In the genomic region with DNA sequence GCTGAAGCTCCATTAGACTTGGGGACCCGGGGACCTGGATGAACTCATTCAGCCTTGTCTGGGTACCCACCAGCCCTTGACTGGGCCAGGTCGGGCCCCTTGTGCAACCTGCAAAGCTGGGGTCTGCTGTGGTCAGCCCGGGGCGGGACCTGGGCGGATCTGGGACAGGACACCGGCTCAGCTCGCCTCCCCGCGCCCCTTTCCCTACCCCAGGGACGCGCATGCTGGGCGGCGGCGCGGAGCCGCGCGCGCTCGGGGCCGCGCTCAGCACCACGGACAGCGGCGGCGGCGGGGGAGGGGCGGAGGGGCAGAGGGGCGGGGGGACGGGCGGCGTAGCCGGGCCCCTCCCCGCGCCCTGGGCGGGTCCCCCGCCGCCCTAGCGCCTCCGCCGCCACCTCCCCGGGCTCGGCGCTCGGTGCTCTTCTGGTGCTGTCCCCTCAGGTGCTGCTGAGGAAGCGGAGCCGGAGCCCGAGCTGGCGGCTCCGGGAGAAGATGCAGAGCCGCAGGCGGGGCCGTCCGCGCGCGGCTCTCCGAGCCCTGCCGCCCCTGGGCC, we compare ENCODE assay signal across 9 cellular contexts. TPM values are rescaled to one million over a fixed set of nuclear protein-coding genes. Genes with fewer than 3 reads are reported as not detected.
A peak's percentile ranks its signal among the peaks of the same experiment; 100 is the strongest.
DNase-seq lines count a peak whose midpoint lies in the region; ATAC-seq, FAIRE-seq and TF ChIP-seq lines count a peak whose summit lies in the region.
"Had no signal": no experiment of that assay in that cellular context is flagged by ENCODE, and none has a peak within 500 bp of the region (broad histone marks: within the 10 kb centered on the region; RNA-seq: fewer than 3 reads in every experiment).

No MANE protein-coding gene starts in this region.

- H3K4me3 ChIP-seq in PC-9: peak overlapping the region; percentile 45; the same call in 1 of the 2 replicates
- H3K4me3 ChIP-seq in fibroblast of villous mesenchyme (ENCODE audit: low read depth, low read length): peak overlapping the region; percentile 44
- peak overlapping the region; percentile 21 to 47 (median 32) for H3K4me3 ChIP-seq in pancreas

- H3K27me3 ChIP-seq in PC-9 (ENCODE audit: insufficient read depth, low read depth) (peaks cover 38% of the 10 kb centered on the region), pancreas (peaks cover 0 to 7% (median 0%) of the 10 kb centered on the region in 4 donors)

- H3K4me1 Mint-ChIP-seq in activated T-helper 1 cell treated with anti-CD3 and anti-CD28 coated beads, Interleukin-12 subunit alpha, Interleukin-12 subunit beta, Interleukin-2, Interleukin-4 antibody, amounts not matched to agents 30 ng/mL and 10 ng/mL and 1 ng/mL, durations not matched to agents 14 hours and 24 hours and 36 hours (ENCODE audit: low read depth): peaks cover 4% of the 10 kb centered on the region

- 0 out of 2 replicates have a peak, but pooled peaks cover 5% of the 10 kb centered on the region for H3K4me1 ChIP-seq in PC-9 (replicated peaks; ENCODE audit: insufficient read depth)
- peaks cover 0 to 8% (median 6%) of the 10 kb centered on the region in 3 donors for H3K4me1 ChIP-seq in pancreas

- no peaks in the 10 kb centered on the region for H3K36me3 ChIP-seq in PC-9 (ENCODE audit: low read depth)
- no peaks in the 10 kb centered on the region for H3K36me3 ChIP-seq in pancreas

- H3K27ac ChIP-seq in PC-9 (no peak overlapping the region), pancreas (no peak overlapping the region)

- no peaks in the 10 kb centered on the region for H4K20me1 ChIP-seq in PC-9 (ENCODE audit: insufficient read depth)

- no peaks in the 10 kb centered on the region for H3K27me3 Mint-ChIP-seq in activated T-helper 1 cell treated with anti-CD3 and anti-CD28 coated beads, Interleukin-12 subunit alpha, Interleukin-12 subunit beta, Interleukin-2, Interleukin-4 antibody, amounts not matched to agents 30 ng/mL and 10 ng/mL and 1 ng/mL, durations not matched to agents 14 hours and 24 hours and 36 hours (ENCODE audit: insufficient read depth)

- BruUV-seq in PC-9 (replicated peaks; lab: Mats Ljungman, UMichigan): no TSS peak

- ATAC-seq in pancreas (peak; percentile 57 to 88 (median 70)), GM21360 (IDR thresholded peaks at IDR 0.05; ENCODE audit: unreplicated experiment) (no peak)
- ATAC-seq in activated CD4-positive, CD25-positive, alpha-beta regulatory T cell treated with anti-CD3 and anti-CD28 coated beads, Interleukin-2, amount 50 U/mL, for 24 hours: no peak

- WGBS in pancreas, 2 donors: 3 to 8% methylated on average over 28 to 59 of the region's 59 CpGs

- no peak overlapping the region for H2AFZ ChIP-seq in PC-9

- H3K4me2 ChIP-seq in PC-9: peak overlapping the region; percentile 77; the same call in 1 of the 2 replicates

- FAIRE-seq in pancreas (lab: Jason Lieb, UNC): no peak

- POLR2A ChIA-PET in PC-9 (lab: Charles Lee; ENCODE audit: unreplicated experiment): no interaction called here

- H3K4me3 Mint-ChIP-seq in activated T-helper 1 cell treated with anti-CD3 and anti-CD28 coated beads, Interleukin-12 subunit alpha, Interleukin-12 subunit beta, Interleukin-2, Interleukin-4 antibody, amounts not matched to agents 30 ng/mL and 10 ng/mL and 1 ng/mL, durations not matched to agents 14 hours and 24 hours and 36 hours: no peak overlapping the region

- TF ChIP-seq CTCF in PC-9 (conservative IDR thresholded peaks at IDR 0.05) (no peak), fibroblast of villous mesenchyme (IDR thresholded peaks at IDR 0.05; ENCODE audit: insufficient read depth, low read depth, low read length) (no peak), pancreas (IDR thresholded peaks at IDR 0.05) (no peak)

- no peaks in the 10 kb centered on the region for H3K9me3 Mint-ChIP-seq in activated T-helper 1 cell treated with anti-CD3 and anti-CD28 coated beads, Interleukin-12 subunit alpha, Interleukin-12 subunit beta, Interleukin-2, Interleukin-4 antibody, amounts not matched to agents 30 ng/mL and 10 ng/mL and 1 ng/mL, durations not matched to agents 14 hours and 24 hours and 36 hours

- no peaks in the 10 kb centered on the region for H3K79me2 ChIP-seq in PC-9 (ENCODE audit: low read depth)

- H3K9me3 ChIP-seq in PC-9 (ENCODE audit: insufficient read depth, low read depth) (no peaks in the 10 kb centered on the region), pancreas (no peaks in the 10 kb centered on the region)

- H3F3A ChIP-seq in PC-9 (ENCODE audit: insufficient read depth, low read depth): no peaks in the 10 kb centered on the region

- DNase-seq in ELR (ENCODE audit: low read depth) (peak; percentile 54), PC-9 (no peak), fibroblast of villous mesenchyme (ENCODE audit: low read depth) (no peak), pancreas (peak in 4 of 6 donors; percentile 41 to 81 (median 62)), putamen (ENCODE audit: low spot score) (no peak)
- no peak for DNase-seq in activated T-helper 1 cell treated with anti-CD3 and anti-CD28 coated beads, Interleukin-12 subunit alpha, Interleukin-12 subunit beta, Interleukin-2, Interleukin-4 antibody, amounts not matched to agents 30 ng/mL and 10 ng/mL and 1 ng/mL, durations not matched to agents 14 hours and 24 hours and 36 hours (ENCODE audit: low spot score)
- DNase-seq: activated naive CD4-positive, alpha-beta T cell treated with anti-CD3 and anti-CD28 coated beads, Interleukin-2, amount 50 U/mL, for 16 hours had no signal

- intact Hi-C loops in PC-9 (cut with micrococcal nuclease; ENCODE audit: unreplicated experiment) (no loop called here), pancreas (cut with DNase I) (no loop called here)
- intact Hi-C loops in activated T-helper 1 cell treated with anti-CD3 and anti-CD28 coated beads, Interleukin-12 subunit alpha, Interleukin-12 subunit beta, Interleukin-2, Interleukin-4 antibody, amounts not matched to agents 30 ng/mL and 10 ng/mL and 1 ng/mL, durations not matched to agents 14 hours and 24 hours and 36 hours (cut with micrococcal nuclease): no loop called here

- no peak overlapping the region for H3K27ac Mint-ChIP-seq in activated T-helper 1 cell treated with anti-CD3 and anti-CD28 coated beads, Interleukin-12 subunit alpha, Interleukin-12 subunit beta, Interleukin-2, Interleukin-4 antibody, amounts not matched to agents 30 ng/mL and 10 ng/mL and 1 ng/mL, durations not matched to agents 14 hours and 24 hours and 36 hours

- no peaks in the 10 kb centered on the region for H3K9me2 ChIP-seq in PC-9 (ENCODE audit: insufficient read depth)

- H3K36me3 Mint-ChIP-seq in activated T-helper 1 cell treated with anti-CD3 and anti-CD28 coated beads, Interleukin-12 subunit alpha, Interleukin-12 subunit beta, Interleukin-2, Interleukin-4 antibody, amounts not matched to agents 30 ng/mL and 10 ng/mL and 1 ng/mL, durations not matched to agents 14 hours and 24 hours and 36 hours (ENCODE audit: low read depth): peaks cover 34% of the 10 kb centered on the region

- CTCF ChIA-PET in PC-9 (lab: Charles Lee): no interaction called here

RNA-seq across cellular contexts. Expression of a gene that starts 7.4 kb away (rescaled TPM):
- total RNA-seq in PC-9 (2021) (34.7 and 38.9 TPM in 2 replicates), fibroblast of villous mesenchyme (15.1 and 19.3 TPM in 2 replicates), pancreas (10 to 100 TPM in 2 of 6 donors, 1 to 10 TPM in 4; 6.6 to 10.8 (median 9.7) TPM)
- polyA plus RNA-seq in pancreas: 10 to 100 TPM; 16.9 to 29.0 TPM
- 56.7 and 59.1 TPM in 2 replicates for total RNA-seq in activated T-helper 1 cell treated with anti-CD3 and anti-CD28 coated beads, Interleukin-12 subunit alpha, Interleukin-12 subunit beta, Interleukin-2, Interleukin-4 antibody, amounts not matched to agents 30 ng/mL and 10 ng/mL and 1 ng/mL, durations not matched to agents 14 hours and 24 hours and 36 hours

RNA-seq across cellular contexts. Expression of a gene that starts 7.7 kb away (rescaled TPM):
- total RNA-seq in PC-9 (2021) (0.87 and 1.5 TPM in 2 replicates), fibroblast of villous mesenchyme (under 0.01 TPM in 2 replicates), pancreas (1 to 10 TPM in 5 of 6 donors, under 1 TPM in 1; 0.75 to 2.3 (median 1.3) TPM)
- polyA plus RNA-seq in pancreas: 1 to 10 TPM; 2.5 to 4.3 TPM
- total RNA-seq in activated T-helper 1 cell treated with anti-CD3 and anti-CD28 coated beads, Interleukin-12 subunit alpha, Interleukin-12 subunit beta, Interleukin-2, Interleukin-4 antibody, amounts not matched to agents 30 ng/mL and 10 ng/mL and 1 ng/mL, durations not matched to agents 14 hours and 24 hours and 36 hours: 228 and 238 TPM in 2 replicates

RNA-seq across cellular contexts. Expression of a gene that starts 8.1 kb away (rescaled TPM):
- total RNA-seq in PC-9 (2021) (4.4 and 8.1 TPM in 2 replicates), fibroblast of villous mesenchyme (0.97 and 2.6 TPM in 2 replicates), pancreas (10 to 100 TPM in 4 of 6 donors, 1 to 10 TPM in 2; 8.6 to 18.2 (median 15.7) TPM)
- polyA plus RNA-seq in pancreas: 10 to 100 TPM; 11.6 to 14.3 TPM
- 13.4 and 16.1 TPM in 2 replicates for total RNA-seq in activated T-helper 1 cell treated with anti-CD3 and anti-CD28 coated beads, Interleukin-12 subunit alpha, Interleukin-12 subunit beta, Interleukin-2, Interleukin-4 antibody, amounts not matched to agents 30 ng/mL and 10 ng/mL and 1 ng/mL, durations not matched to agents 14 hours and 24 hours and 36 hours

RNA-seq across cellular contexts. Expression of a gene that starts 13.9 kb away (rescaled TPM):
- total RNA-seq in PC-9 (2021) (20.8 and 21.6 TPM in 2 replicates), fibroblast of villous mesenchyme (10.0 and 11.2 TPM in 2 replicates), pancreas (10 to 100 TPM; 24.3 to 60.1 (median 44.2) TPM)
- 100 to 1,000 TPM; 150 to 171 TPM for polyA plus RNA-seq in pancreas
- total RNA-seq in activated T-helper 1 cell treated with anti-CD3 and anti-CD28 coated beads, Interleukin-12 subunit alpha, Interleukin-12 subunit beta, Interleukin-2, Interleukin-4 antibody, amounts not matched to agents 30 ng/mL and 10 ng/mL and 1 ng/mL, durations not matched to agents 14 hours and 24 hours and 36 hours: 11.0 and 11.8 TPM in 2 replicates

RNA-seq across cellular contexts. Expression of a gene that starts 14.0 kb away (rescaled TPM):
- total RNA-seq in PC-9 (2021): 0.46 and 1.8 TPM in 2 replicates
- total RNA-seq in fibroblast of villous mesenchyme: 1.3 and 3.9 TPM in 2 replicates
- 1 to 10 TPM; 1.4 to 4.1 (median 2.4) TPM for total RNA-seq in pancreas
- 1 to 10 TPM; 5.7 to 7.6 TPM for polyA plus RNA-seq in pancreas
- 0.86 and 1.4 TPM in 2 replicates for total RNA-seq in activated T-helper 1 cell treated with anti-CD3 and anti-CD28 coated beads, Interleukin-12 subunit alpha, Interleukin-12 subunit beta, Interleukin-2, Interleukin-4 antibody, amounts not matched to agents 30 ng/mL and 10 ng/mL and 1 ng/mL, durations not matched to agents 14 hours and 24 hours and 36 hours

Comparison
In these comparisons a context has a peak if more than half of its experiments do, and no peak if none do; other contexts are left out.
1. DNase-seq: peak in ELR (single experiment) and pancreas (4 of 6); none in PC-9 (0 of 2), fibroblast of villous mesenchyme (single experiment), putamen (single experiment) and activated T-helper 1 cell treated with anti-CD3 and anti-CD28 coated beads, Interleukin-12 subunit alpha, Interleukin-12 subunit beta, Interleukin-2, Interleukin-4 antibody, amounts not matched to agents 30 ng/mL and 10 ng/mL and 1 ng/mL, durations not matched to agents 14 hours and 24 hours and 36 hours (single experiment).
2. ATAC-seq: peak in pancreas (4 of 4); none in activated CD4-positive, CD25-positive, alpha-beta regulatory T cell treated with anti-CD3 and anti-CD28 coated beads, Interleukin-2, amount 50 U/mL, for 24 hours (0 of 2) and GM21360 (single experiment).
3. RNA of a gene that starts 7.7 kb away (total RNA-seq): 228 to 238 TPM in activated T-helper 1 cell treated with anti-CD3 and anti-CD28 coated beads, Interleukin-12 subunit alpha, Interleukin-12 subunit beta, Interleukin-2, Interleukin-4 antibody, amounts not matched to agents 30 ng/mL and 10 ng/mL and 1 ng/mL, durations not matched to agents 14 hours and 24 hours and 36 hours; 0.75 to 2.3 TPM in pancreas, 0.87 to 1.5 TPM in PC-9 and under 0.01 TPM in fibroblast of villous mesenchyme; every median in the first group is over 10 times any median in the second.
4. Peak in every context shown above with its lines, with median percentiles within 50 percentile points of each other: H3K4me3 ChIP-seq.